In genomic region chr1:84613887-84614286, GRCh38 we compare ENCODE assay signal across 35 cellular contexts.
"Had no signal": no experiment of that assay in that cellular context is flagged by ENCODE, and none has a peak within 500 bp of the region (broad histone marks: within the 10 kb centered on the region; RNA-seq: fewer than 3 reads in every experiment).

No MANE protein-coding gene starts in this region.

- H3K27ac ChIP-seq: adrenal gland, body of pancreas, brain microvascular endothelial cell, breast epithelium, VCaP had no signal

- ATAC-seq: activated CD8-positive, alpha-beta T cell treated with anti-CD3 and anti-CD28 coated beads for 36 hours; activated naive CD4-positive, alpha-beta T cell treated with anti-CD3 and anti-CD28 coated beads, Interleukin-2, amount 50 U/mL, for 72 hours; activated T-cell treated with anti-CD3 and anti-CD28 coated beads, Interleukin-2, amount 50 U/mL, for 4 hours; activated T-cell treated with anti-CD3 and anti-CD28 coated beads, Interleukin-2, amount 50 U/mL, for 72 hours; activated T-helper 17 cell treated with anti-CD3 and anti-CD28 coated beads, Interleukin-2, amount 50 U/mL, for 72 hours; body of pancreas had no signal

- H3K4me1 Mint-ChIP-seq: activated B cell treated with CpG ODN at 0.5 μM for 24 hours; activated T-helper 17 cell treated with anti-CD3 and anti-CD28 coated beads, Interleukin-2, amount 50 U/mL, for 72 hours had no signal

- H3K4me3 ChIP-seq: adrenal gland, body of pancreas, breast epithelium had no signal

- DNase-seq: activated B cell treated with CpG ODN at 0.5 μM for 24 hours; activated CD4-positive, alpha-beta memory T cell treated with anti-CD3 and anti-CD28 coated beads for 36 hours; activated CD4-positive, alpha-beta T cell treated with anti-CD3 and anti-CD28 coated beads for 4 hours; activated CD4-positive, alpha-beta T cell treated with anti-CD3 and anti-CD28 coated beads, Interleukin-2, amount 10 ng/mL, durations not matched to agents 24 days and 14 days; activated CD4-positive, alpha-beta T cell treated with anti-CD3 and anti-CD28 coated beads, Interleukin-2, amount 50 U/mL, for 1 hour; activated CD4-positive, alpha-beta T cell treated with anti-CD3 and anti-CD28 coated beads, Interleukin-2, amount 50 U/mL, for 4 hours; activated CD4-positive, CD25-positive, alpha-beta regulatory T cell treated with anti-CD3 and anti-CD28 coated beads, Interleukin-2, amount 50 U/mL, for 72 hours; activated CD8-positive, alpha-beta memory T cell treated with anti-CD3 and anti-CD28 coated beads, Interleukin-2, amount 50 U/mL, for 4 hours; activated CD8-positive, alpha-beta T cell treated with anti-CD3 and anti-CD28 coated beads for 36 hours; activated effector memory CD4-positive, alpha-beta T cell treated with anti-CD3 and anti-CD28 coated beads, Interleukin-2, amount 50 U/mL, for 16 hours; activated gamma-delta T cell treated with Interleukin-2 at 50 U/mL for 16 hours; activated naive CD4-positive, alpha-beta T cell; activated naive CD4-positive, alpha-beta T cell treated with anti-CD3 and anti-CD28 coated beads for 36 hours; activated naive CD4-positive, alpha-beta T cell treated with anti-CD3 and anti-CD28 coated beads, Interleukin-2, amount 50 U/mL, for 16 hours; activated naive CD8-positive, alpha-beta T cell treated with anti-CD3 and anti-CD28 coated beads for 36 hours; activated T-cell treated with anti-CD3 and anti-CD28 coated beads for 4 hours; activated T-cell treated with anti-CD3 and anti-CD28 coated beads, Interleukin-2, amount 50 U/mL, for 1 hour; activated T-cell treated with anti-CD3 and anti-CD28 coated beads, Interleukin-2, amount 50 U/mL, for 4 hours; activated T-cell treated with anti-CD3 and anti-CD28 coated beads, Interleukin-2, amount 50 U/mL, for 72 hours; adrenal gland; amniotic stem cell; aorta; body of pancreas; brain microvascular endothelial cell; central memory CD4-positive, alpha-beta T cell; T-helper 2 cell; T-helper 9 cell had no signal

- H3K27me3 Mint-ChIP-seq: activated B cell treated with CpG ODN at 0.5 μM for 24 hours; activated CD8-positive, alpha-beta T cell treated with anti-CD3 and anti-CD28 coated beads for 36 hours; activated naive CD8-positive, alpha-beta T cell treated with anti-CD3 and anti-CD28 coated beads for 36 hours had no signal

- FAIRE-seq: astrocyte, TTC549 had no signal

- H3K27ac Mint-ChIP-seq: activated B cell treated with CpG ODN at 0.5 μM for 24 hours; activated CD4-positive, alpha-beta memory T cell treated with anti-CD3 and anti-CD28 coated beads for 36 hours; activated CD4-positive, alpha-beta T cell treated with anti-CD3 and anti-CD28 coated beads, Interleukin-2, amount 10 ng/mL, durations not matched to agents 24 days and 14 days; activated CD8-positive, alpha-beta T cell treated with anti-CD3 and anti-CD28 coated beads for 36 hours; activated naive CD4-positive, alpha-beta T cell treated with anti-CD3 and anti-CD28 coated beads for 36 hours; activated naive CD4-positive, alpha-beta T cell treated with anti-CD3 and anti-CD28 coated beads, Interleukin-2, amount 50 U/mL, for 72 hours; activated naive CD8-positive, alpha-beta T cell treated with anti-CD3 and anti-CD28 coated beads for 36 hours; activated T-cell treated with anti-CD3 and anti-CD28 coated beads, Interleukin-2, amount 50 U/mL, for 72 hours; activated T-helper 1 cell treated with anti-CD3 and anti-CD28 coated beads, Interleukin-12 subunit alpha, Interleukin-12 subunit beta, Interleukin-2, Interleukin-4 antibody, amounts not matched to agents 30 ng/mL and 10 ng/mL and 1 ng/mL, durations not matched to agents 14 hours and 24 hours and 36 hours; activated T-helper 17 cell treated with anti-CD3 and anti-CD28 coated beads, Interleukin-2, amount 50 U/mL, for 72 hours; T-helper 2 cell treated with Interferon-gamma antibody and Interleukin-4, amounts not matched to agents 5 μg/mL and 100 μg/mL, for 36 hours had no signal

- H3K4me1 ChIP-seq: adrenal gland, body of pancreas, breast epithelium had no signal

- H3K9me3 Mint-ChIP-seq: activated B cell treated with CpG ODN at 0.5 μM for 24 hours; activated T-cell treated with anti-CD3 and anti-CD28 coated beads, Interleukin-2, amount 50 U/mL, for 4 hours had no signal

- H3K36me3 ChIP-seq: adrenal gland, brain microvascular endothelial cell, breast epithelium had no signal

- H3K9me3 ChIP-seq: adrenal gland had no signal

- H3K27me3 ChIP-seq: adrenal gland, body of pancreas, brain microvascular endothelial cell, breast epithelium had no signal

- H3K4me3 Mint-ChIP-seq: activated B cell treated with CpG ODN at 0.5 μM for 24 hours; activated CD4-positive, alpha-beta memory T cell treated with anti-CD3 and anti-CD28 coated beads for 36 hours; activated CD4-positive, alpha-beta T cell treated with anti-CD3 and anti-CD28 coated beads, Interleukin-2, amount 10 ng/mL, durations not matched to agents 24 days and 14 days; activated CD8-positive, alpha-beta T cell treated with anti-CD3 and anti-CD28 coated beads for 36 hours; activated naive CD4-positive, alpha-beta T cell treated with anti-CD3 and anti-CD28 coated beads for 36 hours; activated naive CD8-positive, alpha-beta T cell treated with anti-CD3 and anti-CD28 coated beads for 36 hours; activated T-cell treated with anti-CD3 and anti-CD28 coated beads, Interleukin-2, amount 50 U/mL, for 4 hours; activated T-cell treated with anti-CD3 and anti-CD28 coated beads, Interleukin-2, amount 50 U/mL, for 72 hours; activated T-helper 1 cell treated with anti-CD3 and anti-CD28 coated beads, Interleukin-12 subunit alpha, Interleukin-12 subunit beta, Interleukin-2, Interleukin-4 antibody, amounts not matched to agents 30 ng/mL and 10 ng/mL and 1 ng/mL, durations not matched to agents 14 hours and 24 hours and 36 hours; activated T-helper 17 cell treated with anti-CD3 and anti-CD28 coated beads, Interleukin-2, amount 50 U/mL, for 72 hours; T-helper 2 cell treated with Interferon-gamma antibody and Interleukin-4, amounts not matched to agents 5 μg/mL and 100 μg/mL, for 36 hours had no signal
